15 cellular contexts compared by ENCODE assay signal in the genomic region with DNA sequence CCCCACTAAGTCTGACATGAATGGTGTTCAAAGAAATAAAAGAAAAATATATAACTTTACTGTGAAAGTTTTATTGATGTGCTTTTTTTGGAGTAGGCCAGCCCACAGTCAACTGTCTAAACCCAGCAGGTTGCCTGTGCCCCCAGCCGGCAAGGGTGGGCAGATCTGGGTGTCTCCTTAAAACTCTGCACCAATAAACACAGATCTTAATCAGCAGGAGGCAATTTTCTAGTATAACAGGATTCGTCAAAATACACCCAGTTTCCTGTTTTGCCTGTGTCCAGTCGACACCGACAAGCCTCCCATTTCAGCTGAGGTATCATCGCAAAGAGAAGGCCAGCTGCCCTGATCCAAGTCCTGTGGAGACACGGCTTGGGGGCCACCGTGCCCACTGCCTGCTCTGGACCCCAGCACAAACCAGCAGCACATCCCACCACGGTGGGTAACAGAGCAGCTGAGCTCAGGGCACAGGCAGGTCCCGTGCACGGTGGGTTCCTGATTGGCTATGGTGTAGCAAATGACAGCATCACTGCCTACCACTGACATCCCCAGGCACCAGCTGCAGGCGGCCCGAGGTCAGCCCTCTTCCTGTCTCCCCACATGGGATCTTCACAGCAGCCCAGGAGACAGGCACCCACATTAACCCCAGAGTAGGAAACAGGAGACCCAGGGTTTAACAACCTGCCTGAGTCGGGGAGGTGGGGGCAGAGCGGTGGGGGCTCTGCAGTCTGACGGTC. TPM values are rescaled to one million over a fixed set of nuclear protein-coding genes. Genes with fewer than 3 reads are reported as not detected.
DNase-seq lines count a peak whose midpoint lies in the region; ATAC-seq lines count a peak whose summit lies in the region.
"Had no signal": no experiment of that assay in that cellular context is flagged by ENCODE, and none has a peak within 500 bp of the region (broad histone marks: within the 10 kb centered on the region; RNA-seq: fewer than 3 reads in every experiment).

No MANE protein-coding gene starts in this region.

- POLR2A ChIA-PET in activated CD4-positive, alpha-beta memory T cell treated with anti-CD3 and anti-CD28 coated beads for 36 hours (lab: Charles Lee) = no interaction called here

- H3K4me3 ChIP-seq in CD4-positive, CD25-positive, alpha-beta regulatory T cell (ENCODE audit: low read depth, low read length) = no peak overlapping the region
- H3K4me3 ChIP-seq: cardiac muscle cell, MG63, spleen had no signal

- H3K4me1 Mint-ChIP-seq in CD4-positive, CD25-positive, alpha-beta regulatory T cell = peaks cover 0 to 4% (median 1%) of the 10 kb centered on the region in 4 donors
- peaks cover 2% of the 10 kb centered on the region for H3K4me1 Mint-ChIP-seq in activated CD4-positive, alpha-beta memory T cell treated with anti-CD3 and anti-CD28 coated beads for 36 hours (ENCODE audit: low read depth)

- CTCF ChIA-PET in activated CD4-positive, alpha-beta memory T cell treated with anti-CD3 and anti-CD28 coated beads for 36 hours (lab: Charles Lee) = no interaction called here

- no peaks in the 10 kb centered on the region for H3K9me3 ChIP-seq in CD4-positive, CD25-positive, alpha-beta regulatory T cell (ENCODE audit: control insufficient read depth in 2 of 2, low read length in 2 of 2)
- H3K9me3 ChIP-seq: MG63 had no signal

- no peak overlapping the region for H3K27ac Mint-ChIP-seq in CD4-positive, CD25-positive, alpha-beta regulatory T cell
- H3K27ac Mint-ChIP-seq in activated CD4-positive, alpha-beta memory T cell treated with anti-CD3 and anti-CD28 coated beads for 36 hours = no peak overlapping the region
- H3K27ac Mint-ChIP-seq: HFFc6 had no signal

- H3K4me3 Mint-ChIP-seq in CD4-positive, CD25-positive, alpha-beta regulatory T cell = peak overlapping the region in 1 of 4 donors; percentile 19
- no peak overlapping the region for H3K4me3 Mint-ChIP-seq in activated CD4-positive, alpha-beta memory T cell treated with anti-CD3 and anti-CD28 coated beads for 36 hours
- H3K4me3 Mint-ChIP-seq: HFFc6, nephron had no signal

- H3K27me3 ChIP-seq in CD4-positive, CD25-positive, alpha-beta regulatory T cell (ENCODE audit: control insufficient read depth, insufficient read depth, low read length) = no peaks in the 10 kb centered on the region
- H3K27me3 ChIP-seq: cardiac muscle cell, MG63 had no signal

- ATAC-seq in CD4-positive, CD25-positive, alpha-beta regulatory T cell (ENCODE audit: low read depth in 2 of 2) = peak; percentile 34 to 40
- ATAC-seq in HG03097 (IDR thresholded peaks at IDR 0.05; ENCODE audit: low FRiP score, unreplicated experiment) = peak; percentile 70
- no peak for ATAC-seq in HG02763 (IDR thresholded peaks at IDR 0.05; ENCODE audit: unreplicated experiment)

- peaks cover 9% of the 10 kb centered on the region for H3K27me3 Mint-ChIP-seq in CD4-positive, CD25-positive, alpha-beta regulatory T cell
- peaks cover 24% of the 10 kb centered on the region for H3K27me3 Mint-ChIP-seq in activated CD4-positive, alpha-beta memory T cell treated with anti-CD3 and anti-CD28 coated beads for 36 hours

- H3K27ac ChIP-seq in CD4-positive, CD25-positive, alpha-beta regulatory T cell (ENCODE audit: insufficient read depth, low read length, poor library complexity, severe bottlenecking) = no peak overlapping the region
- H3K27ac ChIP-seq: cardiac muscle cell, spleen had no signal

- intact Hi-C loops in activated CD4-positive, alpha-beta memory T cell treated with anti-CD3 and anti-CD28 coated beads for 36 hours (cut with micrococcal nuclease) = no loop called here

- H3K4me1 ChIP-seq in CD4-positive, CD25-positive, alpha-beta regulatory T cell (ENCODE audit: control insufficient read depth, insufficient read depth, low read length, poor library complexity, severe bottlenecking) = no peaks in the 10 kb centered on the region

- H3K36me3 ChIP-seq in CD4-positive, CD25-positive, alpha-beta regulatory T cell (ENCODE audit: control insufficient read depth, insufficient read depth, low read length) = no peaks in the 10 kb centered on the region
- H3K36me3 ChIP-seq: cardiac muscle cell, MG63, spleen had no signal

- H3K36me3 Mint-ChIP-seq in CD4-positive, CD25-positive, alpha-beta regulatory T cell = no peaks in the 10 kb centered on the region
- no peaks in the 10 kb centered on the region for H3K36me3 Mint-ChIP-seq in activated CD4-positive, alpha-beta memory T cell treated with anti-CD3 and anti-CD28 coated beads for 36 hours

- H3K9me3 Mint-ChIP-seq in CD4-positive, CD25-positive, alpha-beta regulatory T cell = peaks cover 0 to 2% (median 0%) of the 10 kb centered on the region in 7 donors
- no peaks in the 10 kb centered on the region for H3K9me3 Mint-ChIP-seq in activated CD4-positive, alpha-beta memory T cell treated with anti-CD3 and anti-CD28 coated beads for 36 hours
- H3K9me3 Mint-ChIP-seq: HFFc6 had no signal

- DNase-seq in CD4-positive, CD25-positive, alpha-beta regulatory T cell = peak in 1 of 3 donors; percentile 24
- peak; percentile 11 for DNase-seq in activated CD4-positive, alpha-beta memory T cell treated with anti-CD3 and anti-CD28 coated beads for 36 hours
- DNase-seq in left kidney (ENCODE audit: low read depth, low spot score) (peak; percentile 53), RKO (ENCODE audit: low spot score) (no peak), amygdala (lab: John Stamatoyannopoulos, UW) (no peak)
- DNase-seq in activated CD4-positive, CD25-positive, alpha-beta regulatory T cell treated with anti-CD3 and anti-CD28 coated beads, Interleukin-2, amount 50 U/mL, for 72 hours = no peak
- DNase-seq: HFFc6, MG63, NCI-H510A treated with DMSO at 0.1 percent for 48 hours, spleen had no signal

RNA-seq across cellular contexts. Expression of a gene that starts 15.7 kb away (rescaled TPM):
- not detected for total RNA-seq in CD4-positive, CD25-positive, alpha-beta regulatory T cell
- polyA plus RNA-seq in CD4-positive, CD25-positive, alpha-beta regulatory T cell = not detected
- total RNA-seq in activated CD4-positive, alpha-beta memory T cell treated with anti-CD3 and anti-CD28 coated beads for 36 hours = not detected
- total RNA-seq: fibroblast of lung, HFFc6 had no signal
- polyA plus RNA-seq: fibroblast of lung had no signal

Comparison
In these comparisons a context has a peak if more than half of its experiments do, and no peak if none do; other contexts are left out.
1. DNase-seq: peak in activated CD4-positive, alpha-beta memory T cell treated with anti-CD3 and anti-CD28 coated beads for 36 hours (single experiment) and left kidney (single experiment); none in RKO (single experiment), activated CD4-positive, CD25-positive, alpha-beta regulatory T cell treated with anti-CD3 and anti-CD28 coated beads, Interleukin-2, amount 50 U/mL, for 72 hours (single experiment) and amygdala (0 of 56).